In genomic region chr5:154273028-154273617, GRCh38 we compare ENCODE assay signal across 8 cellular contexts.
DNase-seq lines count a peak whose midpoint lies in the region; ATAC-seq and TF ChIP-seq lines count a peak whose summit lies in the region.

No MANE protein-coding gene starts in this region.

- no peak for TF ChIP-seq CTCF in nephron (IDR thresholded peaks at IDR 0.05; ENCODE audit: unreplicated experiment in 3 of 3)
- no peak for TF ChIP-seq CTCF in progenitor cell of endocrine pancreas (IDR thresholded peaks at IDR 0.05; ENCODE audit: unreplicated experiment)

- H3K4me1 Mint-ChIP-seq in central memory CD8-positive, alpha-beta T cell = peaks cover 46% of the 10 kb centered on the region
- H3K4me1 Mint-ChIP-seq in nephron (peaks cover 72% of the 10 kb centered on the region), progenitor cell of endocrine pancreas (ENCODE audit: low read depth) (peaks cover 15% of the 10 kb centered on the region)

- peak overlapping the region; percentile 85 for H3K27ac Mint-ChIP-seq in central memory CD8-positive, alpha-beta T cell (ENCODE audit: low read depth)
- H3K27ac Mint-ChIP-seq in nephron (peak overlapping the region; percentile 73 to 94 (median 89)), progenitor cell of endocrine pancreas (no peak overlapping the region)

- H3K4me3 Mint-ChIP-seq in central memory CD8-positive, alpha-beta T cell = peak overlapping the region; percentile 55
- H3K4me3 Mint-ChIP-seq in nephron (peak overlapping the region; percentile 2 to 17 (median 9)), progenitor cell of endocrine pancreas (ENCODE audit: low read depth) (no peak overlapping the region)

- H3K9me3 Mint-ChIP-seq in central memory CD8-positive, alpha-beta T cell = no peaks in the 10 kb centered on the region
- H3K9me3 Mint-ChIP-seq in nephron (no peaks in the 10 kb centered on the region), progenitor cell of endocrine pancreas (ENCODE audit: low read depth) (no peaks in the 10 kb centered on the region)

- H3K36me3 Mint-ChIP-seq in central memory CD8-positive, alpha-beta T cell (ENCODE audit: insufficient read depth) = peaks cover 3% of the 10 kb centered on the region
- H3K36me3 Mint-ChIP-seq in nephron (ENCODE audit: low read depth) (no peaks in the 10 kb centered on the region), progenitor cell of endocrine pancreas (ENCODE audit: insufficient read depth) (no peaks in the 10 kb centered on the region)

- DNase-seq in Ammon's horn (ENCODE audit: low spot score) (peak; percentile 52), SIG-M5 (lab: John Stamatoyannopoulos, UW) (no peak), HPDE6-E6E7 (ENCODE audit: extremely low spot score) (no peak), progenitor cell of endocrine pancreas (ENCODE audit: low spot score, unreplicated experiment) (no peak)
- DNase-seq in central memory CD8-positive, alpha-beta T cell (ENCODE audit: low spot score in 2 of 2) = no peak

- ATAC-seq in GM19043 (IDR thresholded peaks at IDR 0.05; ENCODE audit: low read depth, unreplicated experiment) (peak; percentile 67), HG03520 (IDR thresholded peaks at IDR 0.05; ENCODE audit: unreplicated experiment) (peak; percentile 47)
- ATAC-seq in central memory CD8-positive, alpha-beta T cell (replicated peaks; ENCODE audit: extremely low read depth, poor library complexity, severe bottlenecking) = peak; percentile 76

- no peaks in the 10 kb centered on the region for H3K27me3 Mint-ChIP-seq in central memory CD8-positive, alpha-beta T cell
- H3K27me3 Mint-ChIP-seq in nephron (ENCODE audit: low read depth) = peaks cover 6% of the 10 kb centered on the region
- H3K27me3 Mint-ChIP-seq in progenitor cell of endocrine pancreas = no peaks in the 10 kb centered on the region
